Comparison of ENCODE assay signal across 27 cellular contexts in the genomic region with DNA sequence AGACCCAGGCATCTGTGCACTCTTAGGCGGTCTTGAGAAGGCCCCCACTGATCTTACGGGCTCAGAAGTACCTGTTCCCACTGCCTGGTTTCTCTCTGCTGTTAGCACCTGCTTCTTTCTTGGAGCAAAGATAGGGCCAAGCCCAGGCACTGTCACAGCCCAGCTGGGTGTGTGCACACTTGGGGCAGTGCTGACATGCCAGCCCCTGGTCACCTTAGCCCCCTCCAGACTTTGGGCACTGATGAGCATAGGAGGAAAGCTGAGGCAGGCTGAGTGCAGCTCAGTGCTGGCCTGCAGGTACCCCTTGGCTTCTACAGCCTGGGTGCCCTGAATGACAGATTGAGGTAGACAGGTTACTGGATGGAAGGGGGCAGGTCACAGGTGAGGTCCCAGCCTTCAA.
"Had no signal": no experiment of that assay in that cellular context is flagged by ENCODE, and none has a peak within 500 bp of the region (broad histone marks: within the 10 kb centered on the region; RNA-seq: fewer than 3 reads in every experiment).

No MANE protein-coding gene starts in this region.

- H3K36me3 ChIP-seq: brain microvascular endothelial cell, MG63, Peyer's patch, SJSA1 had no signal

- H3K9me3 ChIP-seq: Peyer's patch, SJSA1, SK-N-SH had no signal

- DNase-seq: activated CD4-positive, alpha-beta T cell treated with anti-CD3 and anti-CD28 coated beads for 36 hours; activated CD8-positive, alpha-beta T cell treated with anti-CD3 and anti-CD28 coated beads for 36 hours; activated gamma-delta T cell; activated naive CD8-positive, alpha-beta T cell treated with anti-CD3 and anti-CD28 coated beads, Interleukin-2, amount 50 U/mL, for 24 hours; activated T-cell treated with anti-CD3 and anti-CD28 coated beads, Interleukin-2, amount 50 U/mL, for 1 hour; anterior cingulate cortex; brain microvascular endothelial cell; central memory CD4-positive, alpha-beta T cell; Kasumi-1; KG1; MG63; NCI-H1092; NCI-H1436 treated with DMSO at 0.1 percent for 48 hours; NCI-H1694 treated with DMSO at 0.1 percent for 48 hours; NCI-H2029; NCI-H345; NCI-H524 treated with DMSO at 0.1 percent for 48 hours; PC-3; Peyer's patch; RPMI8226; SHP77 treated with DMSO at 0.1 percent for 48 hours; SK-N-SH had no signal

- H3K27ac ChIP-seq: brain microvascular endothelial cell, Peyer's patch, SJSA1 had no signal

- H3K27me3 ChIP-seq: brain microvascular endothelial cell, MG63, Peyer's patch, SJSA1 had no signal

- H3K27ac Mint-ChIP-seq: activated CD4-positive, alpha-beta T cell treated with anti-CD3 and anti-CD28 coated beads for 36 hours; activated naive CD4-positive, alpha-beta T cell treated with anti-CD3 and anti-CD28 coated beads for 36 hours; activated naive CD8-positive, alpha-beta T cell had no signal

- H3K4me3 ChIP-seq: MG63, Peyer's patch, SJSA1 had no signal

- H3K4me1 ChIP-seq: Peyer's patch, SJSA1 had no signal

- H3K4me3 Mint-ChIP-seq: activated CD4-positive, alpha-beta T cell treated with anti-CD3 and anti-CD28 coated beads for 36 hours; activated CD8-positive, alpha-beta T cell treated with anti-CD3 and anti-CD28 coated beads for 36 hours; activated naive CD4-positive, alpha-beta T cell treated with anti-CD3 and anti-CD28 coated beads for 36 hours; activated naive CD8-positive, alpha-beta T cell; activated naive CD8-positive, alpha-beta T cell treated with anti-CD3 and anti-CD28 coated beads, Interleukin-2, amount 50 U/mL, for 24 hours; T-helper 1 cell treated with Interleukin-12 subunit alpha and Interleukin-12 subunit beta and Interleukin-4 antibody, amounts not matched to agents 30 μg/mL and 1 μg/mL, for 36 hours; T-helper 2 cell treated with Interferon-gamma antibody and Interleukin-4, amounts not matched to agents 5 μg/mL and 100 μg/mL, for 36 hours had no signal

- H3K27me3 Mint-ChIP-seq: activated CD4-positive, alpha-beta T cell treated with anti-CD3 and anti-CD28 coated beads for 36 hours; activated CD8-positive, alpha-beta T cell treated with anti-CD3 and anti-CD28 coated beads for 36 hours; activated naive CD8-positive, alpha-beta T cell; activated naive CD8-positive, alpha-beta T cell treated with anti-CD3 and anti-CD28 coated beads, Interleukin-2, amount 50 U/mL, for 24 hours had no signal

- ATAC-seq: PC-3 had no signal
